ENCODE assay signal across 8 cellular contexts in the genomic region with DNA sequence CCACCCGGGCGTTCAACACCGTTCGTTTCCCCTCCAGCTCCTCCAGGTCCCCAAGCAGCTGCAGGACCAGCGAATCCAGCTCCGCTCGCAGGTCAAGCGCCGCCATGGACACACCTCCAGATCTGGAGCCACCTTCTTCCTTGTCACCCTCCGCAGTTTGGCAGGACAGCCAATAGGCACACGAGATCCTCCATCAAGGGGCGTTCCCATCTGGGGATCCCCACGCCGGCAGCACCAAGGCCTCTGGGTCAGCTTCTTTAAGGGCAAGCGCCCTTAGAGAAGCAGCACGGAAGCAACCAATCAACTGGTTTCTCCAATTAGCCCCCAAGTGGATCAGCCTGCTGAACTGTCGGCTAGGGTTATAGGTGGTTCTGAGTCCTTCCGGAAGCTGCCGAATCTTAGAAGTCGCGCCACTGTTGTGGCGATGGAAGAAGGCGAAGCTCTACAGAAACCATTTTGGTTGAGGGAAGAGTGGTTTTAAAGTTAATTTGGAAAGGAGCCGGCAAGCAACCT. TPM values are rescaled to one million over a fixed set of nuclear protein-coding genes. Genes with fewer than 3 reads are reported as not detected.
DNase-seq lines count a peak whose midpoint lies in the region; ATAC-seq, FAIRE-seq and TF ChIP-seq lines count a peak whose summit lies in the region.

No MANE protein-coding gene starts in this region.

- peak overlapping the region; percentile 31 to 81 for H3K4me3 ChIP-seq in body of pancreas
- H3K4me3 ChIP-seq in gastrocnemius medialis, result peak overlapping the region; percentile 73 to 99 (median 85)

- in situ Hi-C loops in gastrocnemius medialis (cut with MboI; ENCODE audit: low sequenced_read_pairs in 4 of 4), result loop anchor here in 3 of 4 donors (25.0 kb wide), 2 partner anchors 155 to 405 kb away; partner anchors contain the start of genes MZT2B (in 3 of the 3), SMPD4 (in 3 of the 3) and TUBA3E (in 3 of the 3)

- TF ChIP-seq POLR2A in GM18526 (IDR thresholded peaks at IDR 0.05; ENCODE audit: extremely low read depth, insufficient read length) (peak; percentile 63), body of pancreas (IDR thresholded peaks at IDR 0.05) (peak; percentile 35 to 74 (median 67)), gastrocnemius medialis (IDR thresholded peaks at IDR 0.05) (peak in 1 of 2 donors; percentile 32)

- H3K9me3 ChIP-seq in body of pancreas (no peaks in the 10 kb centered on the region), gastrocnemius medialis (no peaks in the 10 kb centered on the region)

- no peaks in the 10 kb centered on the region for H3K27me3 ChIP-seq in body of pancreas
- H3K27me3 ChIP-seq in gastrocnemius medialis, result no peaks in the 10 kb centered on the region

- H3K27ac ChIP-seq in body of pancreas (peak overlapping the region; percentile 87 to 91 (median 89)), gastrocnemius medialis (peak overlapping the region; percentile 87 to 91 (median 88))

- peak; percentile 78 for ATAC-seq in HG03064 (IDR thresholded peaks at IDR 0.05; ENCODE audit: low read depth, unreplicated experiment)
- peak; percentile 85 for ATAC-seq in body of pancreas
- peak; percentile 83 to 84 for ATAC-seq in gastrocnemius medialis

- FAIRE-seq in TTC549 (lab: Jason Lieb, UNC), result peak; percentile 13

- WGBS in body of pancreas, 2 donors, result 0 to 1% methylated on average over 8 to 23 of the region's 24 CpGs

- DNase-seq in A172 (ENCODE audit: low spot score) (peak; percentile 96), NCI-H2107 (lab: John Stamatoyannopoulos, UW) (peak; percentile 66), body of pancreas (peak; percentile 89 to 95 (median 92)), iPS DF 4.7 (ENCODE audit: extremely low read depth, low spot score) (peak; percentile 86), gastrocnemius medialis (peak; percentile 89 to 90)

- peaks cover 26% of the 10 kb centered on the region for H3K4me1 ChIP-seq in body of pancreas
- peaks cover 14 to 21% of the 10 kb centered on the region in 2 donors for H3K4me1 ChIP-seq in gastrocnemius medialis

- H3K36me3 ChIP-seq in body of pancreas (replicated peaks in 1 of 2; ENCODE audit: insufficient read depth in 1 of 2, low read depth in 2 of 2) (peaks cover 0 to 25% of the 10 kb centered on the region in 2 donors), gastrocnemius medialis (peaks cover 0 to 36% of the 10 kb centered on the region in 2 donors)

- no peak for TF ChIP-seq CTCF in body of pancreas (IDR thresholded peaks at IDR 0.05)
- no peak for TF ChIP-seq CTCF in gastrocnemius medialis (IDR thresholded peaks at IDR 0.05 in 4 of 5, conservative IDR thresholded peaks at IDR 0.05 in 1 of 5)

- intact Hi-C loops in body of pancreas (cut with DNase I) (loop anchor here (5.0 kb wide), 1 partner anchor 160 kb away; the partner anchor contains the start of genes MZT2B and SMPD4), gastrocnemius medialis (cut with DNase I; ENCODE audit: low total_unique reads) (loop anchor here (1.0 to 5.0 kb wide), 5 partner anchors 13 to 1330 kb away; partner anchors contain the start of genes FAM168B and MZT2B)

RNA-seq across cellular contexts. Expression of gene IMP4, which starts 0.6 kb away (rescaled TPM):
- 139 and 142 TPM in 2 replicates for total RNA-seq in A172 (2014; rRNA removed; shearing (Covaris generic))
- 10 to 100 TPM; 77.5 to 78.1 TPM for total RNA-seq in body of pancreas
- total RNA-seq in gastrocnemius medialis, result 100 to 1,000 TPM; 114 to 179 (median 149) TPM

RNA-seq across cellular contexts. Expression of gene PTPN18, which starts 13.8 kb away (rescaled TPM):
- total RNA-seq in A172 (2014; rRNA removed; shearing (Covaris generic)), result 21.0 and 25.9 TPM in 2 replicates
- total RNA-seq in body of pancreas (100 to 1,000 TPM in 1 of 2 donors, 10 to 100 TPM in 1; 61.7 to 156 TPM), gastrocnemius medialis (10 to 100 TPM in 1 of 4 donors, 1 to 10 TPM in 3; 3.0 to 15.2 (median 7.0) TPM)

Comparison
In these comparisons a context has a peak if more than half of its experiments do, and no peak if none do; other contexts are left out.
1. Peak in every context shown above with its lines: DNase-seq, ATAC-seq, H3K4me3 ChIP-seq and H3K27ac ChIP-seq.